Comparison of ENCODE assay signal across 2 cellular contexts in the genomic region with DNA sequence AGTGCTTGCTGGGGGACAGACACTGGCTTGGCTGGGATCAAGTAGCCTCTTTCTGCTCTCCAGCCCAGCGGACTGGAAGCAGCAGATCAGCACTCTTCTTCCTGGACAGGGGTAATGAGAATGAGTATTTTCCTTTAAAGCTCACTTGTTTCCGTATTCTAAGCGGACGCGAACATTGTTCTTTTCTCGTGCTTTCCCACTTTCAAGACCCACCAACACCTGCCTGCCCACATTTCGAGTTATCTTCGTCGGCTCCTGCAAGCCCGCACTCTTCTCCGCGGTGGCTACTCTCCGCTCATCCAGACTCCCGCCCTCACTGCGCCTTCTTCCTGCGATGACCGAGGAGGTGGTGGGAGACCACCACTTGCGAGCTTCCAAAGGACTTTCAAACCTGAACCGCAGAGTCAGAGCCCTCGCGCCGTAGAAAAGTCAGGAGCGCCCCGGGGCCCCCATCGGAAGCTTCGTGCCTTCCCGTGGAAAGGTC.
TF ChIP-seq lines count a peak whose summit lies in the region.

No MANE protein-coding gene starts in this region.

TF ChIP-seq in PFSK-1, 5 proteins besides CTCF, POLR2A, EP300 and RAD21 (continued from another document):
- TF ChIP-seq POLR2AphosphoS5 (IDR thresholded peaks at IDR 0.05; ENCODE audit: low read depth, low read length) (no peak), FOXP2 (optimal IDR thresholded peaks at IDR 0.05; ENCODE audit: borderline replicate concordance, extremely low read depth, extremely low read length, insufficient read depth) (no peak), SIN3A (IDR thresholded peaks at IDR 0.05; ENCODE audit: borderline replicate concordance, insufficient read depth, low read length) (peak; percentile 26; the same call in 1 of the 2 replicates)
- TF ChIP-seq, protein P1, sequence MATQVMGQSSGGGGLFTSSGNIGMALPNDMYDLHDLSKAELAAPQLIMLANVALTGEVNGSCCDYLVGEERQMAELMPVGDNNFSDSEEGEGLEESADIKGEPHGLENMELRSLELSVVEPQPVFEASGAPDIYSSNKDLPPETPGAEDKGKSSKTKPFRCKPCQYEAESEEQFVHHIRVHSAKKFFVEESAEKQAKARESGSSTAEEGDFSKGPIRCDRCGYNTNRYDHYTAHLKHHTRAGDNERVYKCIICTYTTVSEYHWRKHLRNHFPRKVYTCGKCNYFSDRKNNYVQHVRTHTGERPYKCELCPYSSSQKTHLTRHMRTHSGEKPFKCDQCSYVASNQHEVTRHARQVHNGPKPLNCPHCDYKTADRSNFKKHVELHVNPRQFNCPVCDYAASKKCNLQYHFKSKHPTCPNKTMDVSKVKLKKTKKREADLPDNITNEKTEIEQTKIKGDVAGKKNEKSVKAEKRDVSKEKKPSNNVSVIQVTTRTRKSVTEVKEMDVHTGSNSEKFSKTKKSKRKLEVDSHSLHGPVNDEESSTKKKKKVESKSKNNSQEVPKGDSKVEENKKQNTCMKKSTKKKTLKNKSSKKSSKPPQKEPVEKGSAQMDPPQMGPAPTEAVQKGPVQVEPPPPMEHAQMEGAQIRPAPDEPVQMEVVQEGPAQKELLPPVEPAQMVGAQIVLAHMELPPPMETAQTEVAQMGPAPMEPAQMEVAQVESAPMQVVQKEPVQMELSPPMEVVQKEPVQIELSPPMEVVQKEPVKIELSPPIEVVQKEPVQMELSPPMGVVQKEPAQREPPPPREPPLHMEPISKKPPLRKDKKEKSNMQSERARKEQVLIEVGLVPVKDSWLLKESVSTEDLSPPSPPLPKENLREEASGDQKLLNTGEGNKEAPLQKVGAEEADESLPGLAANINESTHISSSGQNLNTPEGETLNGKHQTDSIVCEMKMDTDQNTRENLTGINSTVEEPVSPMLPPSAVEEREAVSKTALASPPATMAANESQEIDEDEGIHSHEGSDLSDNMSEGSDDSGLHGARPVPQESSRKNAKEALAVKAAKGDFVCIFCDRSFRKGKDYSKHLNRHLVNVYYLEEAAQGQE (IDR thresholded peaks at IDR 0.05; ENCODE audit: insufficient read depth in 1 of 2, low read depth in 2 of 2, low read length in 2 of 2) = peak; percentile 80 to 94

TF ChIP-seq in K562, 482 proteins besides CTCF, POLR2A, EP300 and RAD21 (continued from another document):
- TF ChIP-seq SAFB2 (IDR thresholded peaks at IDR 0.05; ENCODE audit: borderline replicate concordance, low read depth, low read length, severe bottlenecking) = no peak
- TF ChIP-seq, protein P2, sequence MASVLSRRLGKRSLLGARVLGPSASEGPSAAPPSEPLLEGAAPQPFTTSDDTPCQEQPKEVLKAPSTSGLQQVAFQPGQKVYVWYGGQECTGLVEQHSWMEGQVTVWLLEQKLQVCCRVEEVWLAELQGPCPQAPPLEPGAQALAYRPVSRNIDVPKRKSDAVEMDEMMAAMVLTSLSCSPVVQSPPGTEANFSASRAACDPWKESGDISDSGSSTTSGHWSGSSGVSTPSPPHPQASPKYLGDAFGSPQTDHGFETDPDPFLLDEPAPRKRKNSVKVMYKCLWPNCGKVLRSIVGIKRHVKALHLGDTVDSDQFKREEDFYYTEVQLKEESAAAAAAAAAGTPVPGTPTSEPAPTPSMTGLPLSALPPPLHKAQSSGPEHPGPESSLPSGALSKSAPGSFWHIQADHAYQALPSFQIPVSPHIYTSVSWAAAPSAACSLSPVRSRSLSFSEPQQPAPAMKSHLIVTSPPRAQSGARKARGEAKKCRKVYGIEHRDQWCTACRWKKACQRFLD (CRISPR knock-in tag; IDR thresholded peaks at IDR 0.05) = peak; percentile 73; the same call in 1 of the 2 replicates
- TF ChIP-seq ZNF584 (CRISPR knock-in tag; IDR thresholded peaks at IDR 0.05; ENCODE audit: low read depth) = 0 out of 2 replicates have a peak, but pooled peaks have one; percentile 19
- no peak for TF ChIP-seq GTF2F1 (IDR thresholded peaks at IDR 0.05; ENCODE audit: low read depth, low read length)
- no peak for TF ChIP-seq NFATC3 (IDR thresholded peaks at IDR 0.05)
- 0 out of 4 replicates have a peak, but pooled peaks of 1 of the 2 experiments have one; percentile 11 for TF ChIP-seq MAZ (CRISPR knock-in tag; conservative IDR thresholded peaks at IDR 0.05 in 1 of 2, IDR thresholded peaks at IDR 0.05 in 1 of 2)
- 0 out of 2 replicates have a peak, but pooled peaks have one; percentile 36 for TF ChIP-seq ZKSCAN8 (CRISPR knock-in tag; IDR thresholded peaks at IDR 0.05)
- peak; percentile 81 for TF ChIP-seq MIER1 (IDR thresholded peaks at IDR 0.05; ENCODE audit: low read depth)
- no peak for TF ChIP-seq POLR2G (IDR thresholded peaks at IDR 0.05; ENCODE audit: low read depth, low read length)
- TF ChIP-seq ZNF644 (tag; IDR thresholded peaks at IDR 0.05; ENCODE audit: low read depth) = 0 out of 2 replicates have a peak, but pooled peaks have one; percentile 36
- TF ChIP-seq, protein P3, sequence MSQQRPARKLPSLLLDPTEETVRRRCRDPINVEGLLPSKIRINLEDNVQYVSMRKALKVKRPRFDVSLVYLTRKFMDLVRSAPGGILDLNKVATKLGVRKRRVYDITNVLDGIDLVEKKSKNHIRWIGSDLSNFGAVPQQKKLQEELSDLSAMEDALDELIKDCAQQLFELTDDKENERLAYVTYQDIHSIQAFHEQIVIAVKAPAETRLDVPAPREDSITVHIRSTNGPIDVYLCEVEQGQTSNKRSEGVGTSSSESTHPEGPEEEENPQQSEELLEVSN (IDR thresholded peaks at IDR 0.05; ENCODE audit: borderline replicate concordance in 1 of 2, extremely low read depth in 1 of 2, insufficient read depth in 1 of 2, insufficient read length in 1 of 2, low read depth in 1 of 2, low read length in 1 of 2, poor library complexity in 1 of 2, severe bottlenecking in 1 of 2) = peak in 1 of 2 experiments; percentile 75
- no peak for TF ChIP-seq NCOA2 (IDR thresholded peaks at IDR 0.05; ENCODE audit: partially characterized antibody in 2 of 2)
- TF ChIP-seq ARID1B (IDR thresholded peaks at IDR 0.05) = no peak
- TF ChIP-seq EHMT2 (IDR thresholded peaks at IDR 0.05) = peak; percentile 93
- TF ChIP-seq, protein P4, sequence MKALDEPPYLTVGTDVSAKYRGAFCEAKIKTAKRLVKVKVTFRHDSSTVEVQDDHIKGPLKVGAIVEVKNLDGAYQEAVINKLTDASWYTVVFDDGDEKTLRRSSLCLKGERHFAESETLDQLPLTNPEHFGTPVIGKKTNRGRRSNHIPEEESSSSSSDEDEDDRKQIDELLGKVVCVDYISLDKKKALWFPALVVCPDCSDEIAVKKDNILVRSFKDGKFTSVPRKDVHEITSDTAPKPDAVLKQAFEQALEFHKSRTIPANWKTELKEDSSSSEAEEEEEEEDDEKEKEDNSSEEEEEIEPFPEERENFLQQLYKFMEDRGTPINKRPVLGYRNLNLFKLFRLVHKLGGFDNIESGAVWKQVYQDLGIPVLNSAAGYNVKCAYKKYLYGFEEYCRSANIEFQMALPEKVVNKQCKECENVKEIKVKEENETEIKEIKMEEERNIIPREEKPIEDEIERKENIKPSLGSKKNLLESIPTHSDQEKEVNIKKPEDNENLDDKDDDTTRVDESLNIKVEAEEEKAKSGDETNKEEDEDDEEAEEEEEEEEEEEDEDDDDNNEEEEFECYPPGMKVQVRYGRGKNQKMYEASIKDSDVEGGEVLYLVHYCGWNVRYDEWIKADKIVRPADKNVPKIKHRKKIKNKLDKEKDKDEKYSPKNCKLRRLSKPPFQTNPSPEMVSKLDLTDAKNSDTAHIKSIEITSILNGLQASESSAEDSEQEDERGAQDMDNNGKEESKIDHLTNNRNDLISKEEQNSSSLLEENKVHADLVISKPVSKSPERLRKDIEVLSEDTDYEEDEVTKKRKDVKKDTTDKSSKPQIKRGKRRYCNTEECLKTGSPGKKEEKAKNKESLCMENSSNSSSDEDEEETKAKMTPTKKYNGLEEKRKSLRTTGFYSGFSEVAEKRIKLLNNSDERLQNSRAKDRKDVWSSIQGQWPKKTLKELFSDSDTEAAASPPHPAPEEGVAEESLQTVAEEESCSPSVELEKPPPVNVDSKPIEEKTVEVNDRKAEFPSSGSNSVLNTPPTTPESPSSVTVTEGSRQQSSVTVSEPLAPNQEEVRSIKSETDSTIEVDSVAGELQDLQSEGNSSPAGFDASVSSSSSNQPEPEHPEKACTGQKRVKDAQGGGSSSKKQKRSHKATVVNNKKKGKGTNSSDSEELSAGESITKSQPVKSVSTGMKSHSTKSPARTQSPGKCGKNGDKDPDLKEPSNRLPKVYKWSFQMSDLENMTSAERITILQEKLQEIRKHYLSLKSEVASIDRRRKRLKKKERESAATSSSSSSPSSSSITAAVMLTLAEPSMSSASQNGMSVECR (CRISPR knock-in tag; IDR thresholded peaks at IDR 0.05) = 0 out of 2 replicates have a peak, but pooled peaks have one; percentile 4
- TF ChIP-seq, protein P1 (CRISPR knock-in tag; IDR thresholded peaks at IDR 0.05; ENCODE audit: low read depth) = peak; percentile 93
- TF ChIP-seq AFF1 (IDR thresholded peaks at IDR 0.05; ENCODE audit: low read depth in 1 of 2, partially characterized antibody in 2 of 2) = peak in 1 of 2 experiments; percentile 57
- peak in 1 of 2 experiments; percentile 60; a peak in 1 of 4 replicates for TF ChIP-seq SIN3A (IDR thresholded peaks at IDR 0.05; ENCODE audit: borderline replicate concordance in 2 of 2, control insufficient read depth in 1 of 2, low read depth in 2 of 2, low read length in 2 of 2)
- TF ChIP-seq FOXJ3 (CRISPR knock-in tag; IDR thresholded peaks at IDR 0.05) = no peak
